ENCODE assay signal across 28 cellular contexts in genomic region chr7:83394776-83395175, GRCh38.
"Had no signal": no experiment of that assay in that cellular context is flagged by ENCODE, and none has a peak within 500 bp of the region (broad histone marks: within the 10 kb centered on the region; RNA-seq: fewer than 3 reads in every experiment).

No MANE protein-coding gene starts in this region.

- H3K4me3 ChIP-seq: esophagus squamous epithelium, heart right ventricle, left lung, mucosa of descending colon, neural progenitor cell, smooth muscle cell, stomach, thyroid gland, vagina had no signal

- H3K27me3 ChIP-seq: esophagus squamous epithelium, heart right ventricle, left lung, neural progenitor cell, stomach, thyroid gland, vagina had no signal

- H3K36me3 ChIP-seq: esophagus squamous epithelium, heart right ventricle, left lung, stomach, thyroid gland, vagina had no signal

- H3K36me3 Mint-ChIP-seq: mesothelial cell of epicardium; naive thymus-derived CD4-positive, alpha-beta T cell; neural progenitor cell had no signal

- H3K27ac Mint-ChIP-seq: effector memory CD8-positive, alpha-beta T cell; mesothelial cell of epicardium; naive thymus-derived CD4-positive, alpha-beta T cell; nephron; neural progenitor cell; progenitor cell of endocrine pancreas had no signal

- H3K27ac ChIP-seq: esophagus squamous epithelium, heart right ventricle, left lung, neural progenitor cell, parathyroid adenoma, stomach, thyroid gland, vagina had no signal

- H3K9me3 Mint-ChIP-seq: mesothelial cell of epicardium, nephron, neural progenitor cell had no signal

- H3K4me1 ChIP-seq: esophagus squamous epithelium, heart right ventricle, left lung, neural progenitor cell, parathyroid adenoma, stomach, thyroid gland, vagina had no signal

- ATAC-seq: effector memory CD8-positive, alpha-beta T cell; heart right ventricle; left cardiac atrium; left lung; mucosa of descending colon; naive thymus-derived CD4-positive, alpha-beta T cell; sciatic nerve had no signal

- H3K27me3 Mint-ChIP-seq: effector memory CD8-positive, alpha-beta T cell; naive thymus-derived CD4-positive, alpha-beta T cell; progenitor cell of endocrine pancreas had no signal

- DNase-seq: effector memory CD8-positive, alpha-beta T cell; erythroblast; esophagus squamous epithelium; foreskin melanocyte; glutamatergic neuron; heart right ventricle; hippocampal formation; left cardiac atrium; left lung; mesenchymal stem cell; mucosa of descending colon; naive thymus-derived CD4-positive, alpha-beta T cell; stimulated activated CD4-positive, alpha-beta T cell treated with anti-CD3 and anti-CD28 coated beads, Interleukin-12 subunit alpha, Interleukin-12 subunit beta, amount 100 ng/mL, for 4 hours; stimulated activated CD4-positive, alpha-beta T cell treated with anti-CD3 and anti-CD28 coated beads, Interleukin-1b, Interleukin-23, amount 100 ng/mL, for 48 hours; stimulated activated CD4-positive, alpha-beta T cell treated with anti-CD3 and anti-CD28 coated beads, Interleukin-4, amount 100 ng/mL, for 1 hour; stimulated activated CD8-positive, alpha-beta memory T cell treated with anti-CD3 and anti-CD28 coated beads, Interleukin-4, amount 100 ng/mL, for 48 hours; stimulated activated naive CD4-positive, alpha-beta T cell treated with Interleukin-2 at 50 U/mL for 16 hours; stomach; thyroid gland; trophoblast cell had no signal

- H3K4me3 Mint-ChIP-seq: effector memory CD8-positive, alpha-beta T cell; mesothelial cell of epicardium; naive thymus-derived CD4-positive, alpha-beta T cell; nephron; neural progenitor cell had no signal

- H3K9me3 ChIP-seq: esophagus squamous epithelium, heart right ventricle, mucosa of descending colon, stomach, thyroid gland, vagina had no signal

- H3K4me1 Mint-ChIP-seq: mesothelial cell of epicardium; naive thymus-derived CD4-positive, alpha-beta T cell; nephron; neural progenitor cell had no signal
